ENCODE assay signal across 17 cellular contexts in the genomic region with DNA sequence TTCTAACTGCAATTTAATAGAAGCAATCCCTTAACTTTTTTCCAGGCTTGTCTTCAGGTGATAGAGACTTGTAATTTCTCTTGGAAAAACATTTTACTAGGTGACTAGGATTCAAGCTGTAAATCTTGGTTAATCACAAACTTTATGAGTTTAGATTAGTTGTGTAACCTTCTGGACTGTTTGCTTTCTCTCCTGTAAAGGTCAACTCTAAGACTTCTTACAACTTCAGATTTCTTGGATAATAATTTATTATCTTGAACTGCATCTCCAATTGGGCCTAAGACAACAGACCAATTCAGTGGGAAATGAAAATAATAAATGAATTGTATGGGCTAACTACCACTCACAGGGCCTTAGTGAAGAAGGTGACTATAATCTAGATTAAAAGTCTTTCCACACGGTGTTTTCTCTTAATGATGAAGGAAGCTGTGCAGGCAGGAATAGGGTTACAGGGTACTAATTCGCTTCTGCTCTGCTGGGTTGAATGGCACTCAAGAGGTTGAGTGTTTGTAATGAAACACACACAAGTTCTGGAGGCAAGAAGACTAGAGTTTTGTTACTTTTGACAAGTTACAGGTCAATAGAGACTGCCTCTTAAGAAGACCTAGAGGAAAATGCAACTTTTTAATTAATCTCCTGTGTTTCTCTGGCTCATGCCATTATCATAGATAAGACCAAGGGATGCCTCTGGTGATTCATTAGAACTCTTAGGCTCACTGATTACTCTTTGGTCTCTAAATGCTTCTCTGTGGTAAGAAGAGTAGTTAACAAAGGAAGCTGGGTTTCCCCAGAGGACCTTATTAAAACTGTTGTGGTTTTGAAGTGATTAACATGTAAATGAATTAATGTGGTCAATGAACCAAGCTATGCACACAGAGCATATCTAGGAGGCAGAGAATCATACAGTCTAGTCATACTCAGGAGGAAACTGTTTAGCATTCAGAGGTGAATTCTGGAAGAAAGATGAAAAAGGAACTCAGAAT. TPM values are rescaled to one million over a fixed set of nuclear protein-coding genes. Genes with fewer than 3 reads are reported as not detected.
A peak's percentile ranks its signal among the peaks of the same experiment; 100 is the strongest.
DNase-seq lines count a peak whose midpoint lies in the region; ATAC-seq, FAIRE-seq and TF ChIP-seq lines count a peak whose summit lies in the region.
"Had no signal": no experiment of that assay in that cellular context is flagged by ENCODE, and none has a peak within 500 bp of the region (broad histone marks: within the 10 kb centered on the region; RNA-seq: fewer than 3 reads in every experiment).

No MANE protein-coding gene starts in this region.

- FAIRE-seq in GM12878 (lab: Jason Lieb, UNC), result no peak
- FAIRE-seq: A549, HTR-8/SVneo had no signal

- H3K4me1 ChIP-seq in Karpas-422 (ENCODE audit: low read length) (peaks cover 51% of the 10 kb centered on the region), GM12878 (ENCODE audit: control insufficient read depth, insufficient read depth, low read length) (no peaks in the 10 kb centered on the region), prostate gland (replicated peaks) (no peaks in the 10 kb centered on the region)
- H3K4me1 ChIP-seq: A549, ascending aorta, suprapubic skin had no signal

- SMC1A ChIA-PET in GM12878 (lab: Charles Lee; ENCODE audit: uncharacterized antibody, unreplicated experiment), result no interaction called here

- no peaks in the 10 kb centered on the region; the same call in 1 of the 2 replicates for H3K36me3 ChIP-seq in Karpas-422 (ENCODE audit: insufficient read depth, low read length)
- H3K36me3 ChIP-seq in GM12878 (ENCODE audit: control insufficient read depth in 2 of 2, insufficient read depth in 2 of 2, low read length in 1 of 2), result no peaks in the 10 kb centered on the region
- no peaks in the 10 kb centered on the region for H3K36me3 ChIP-seq in prostate gland
- H3K36me3 ChIP-seq: ascending aorta, neutrophil, suprapubic skin had no signal

- H3K4me2 ChIP-seq in Karpas-422 (ENCODE audit: low read depth, low read length, poor library complexity, severe bottlenecking), result peak overlapping the region; percentile 76
- no peak overlapping the region for H3K4me2 ChIP-seq in GM12878 (ENCODE audit: control insufficient read depth, insufficient read depth)
- H3K4me2 ChIP-seq: A549 had no signal

- no peaks in the 10 kb centered on the region for H3K9me2 ChIP-seq in Karpas-422 (replicated peaks; ENCODE audit: insufficient read depth, low read length)

- CTCF ChIA-PET in GM12878 (lab: Yijun Ruan, JAX), result no interaction called here

- no peak overlapping the region for H2AFZ ChIP-seq in Karpas-422 (ENCODE audit: low read length)
- H2AFZ ChIP-seq in GM12878 (ENCODE audit: control insufficient read depth, low read depth, low read length), result no peak overlapping the region

- no TSS peak for BruUV-seq in GM12878 (replicated peaks; lab: Mats Ljungman, UMichigan)

- intact Hi-C loops in GM12878 (cut with micrococcal nuclease; ENCODE audit: unreplicated experiment), result no loop called here
- intact Hi-C loops in prostate gland (cut with DNase I), result no loop called here
- intact Hi-C loops in left cardiac atrium (cut with DNase I), result no loop called here

- 0% methylated on average over 2 of the region's 2 CpGs for WGBS in GM12878 (ENCODE audit: insufficient coverage, insufficient replicate concordance, low lambda C conversion rate, missing lambda C conversion rate)
- 25% methylated on average over 2 of the region's 2 CpGs for WGBS in prostate gland

- peaks cover 8% of the 10 kb centered on the region for H3K9me3 ChIP-seq in Karpas-422 (ENCODE audit: low read length)
- no peaks in the 10 kb centered on the region for H3K9me3 ChIP-seq in GM12878 (replicated peaks; ENCODE audit: control insufficient read depth, insufficient read depth, low read length)
- no peaks in the 10 kb centered on the region for H3K9me3 ChIP-seq in prostate gland
- H3K9me3 ChIP-seq: ascending aorta, neutrophil, suprapubic skin had no signal

- no peak for TF ChIP-seq EP300 in GM12878 (IDR thresholded peaks at IDR 0.05; ENCODE audit: borderline replicate concordance in 1 of 2, control insufficient read depth in 1 of 2, low read depth in 2 of 2, low read length in 2 of 2)

- no peak for DNase-seq in activated CD4-positive, CD25-positive, alpha-beta regulatory T cell (lab: John Stamatoyannopoulos, UW)
- DNase-seq in Karpas-422 (peak; percentile 96), GM12878 (ENCODE audit: low read depth, low spot score) (no peak), prostate gland (ENCODE audit: low spot score) (no peak), left cardiac atrium (no peak), NCI-H1105 (lab: John Stamatoyannopoulos, UW) (no peak)
- DNase-seq: cortex of kidney had no signal

- H4K20me1 ChIP-seq in Karpas-422 (ENCODE audit: insufficient read depth, low read depth, low read length) (peaks cover 9% of the 10 kb centered on the region; the same call in 1 of the 2 replicates), GM12878 (ENCODE audit: control insufficient read depth, insufficient read depth) (no peaks in the 10 kb centered on the region)

- no peaks in the 10 kb centered on the region for H3K79me2 ChIP-seq in Karpas-422 (ENCODE audit: low read length)
- no peaks in the 10 kb centered on the region for H3K79me2 ChIP-seq in GM12878 (ENCODE audit: control insufficient read depth, insufficient read depth, low read length)

- H3K9ac ChIP-seq in Karpas-422 (ENCODE audit: low read length), result no peak overlapping the region
- H3K9ac ChIP-seq in GM12878 (ENCODE audit: control insufficient read depth, insufficient read depth, low read length), result no peak overlapping the region

- peaks cover 13% of the 10 kb centered on the region; the same call in 1 of the 2 replicates for H3K27me3 ChIP-seq in Karpas-422 (ENCODE audit: low read length)
- H3K27me3 ChIP-seq in GM12878 (replicated peaks in 1 of 2; ENCODE audit: control insufficient read depth in 2 of 2, insufficient read depth in 2 of 2, low read length in 1 of 2), result no peaks in the 10 kb centered on the region
- H3K27me3 ChIP-seq in prostate gland (replicated peaks; ENCODE audit: insufficient read depth), result no peaks in the 10 kb centered on the region
- H3K27me3 ChIP-seq: ascending aorta, suprapubic skin had no signal

- H3K4me3 ChIP-seq in Karpas-422 (ENCODE audit: low read length), result peak overlapping the region; percentile 49
- H3K4me3 ChIP-seq in GM12878, result no peak overlapping the region
- no peak overlapping the region for H3K4me3 ChIP-seq in prostate gland
- H3K4me3 ChIP-seq: A549, ascending aorta, skin epidermis, suprapubic skin had no signal

- H3K27ac ChIP-seq in Karpas-422 (ENCODE audit: low read length) (peak overlapping the region; percentile 87), GM12878 (ENCODE audit: control insufficient read depth, insufficient read depth) (no peak overlapping the region), prostate gland (peak overlapping the region; percentile 5 to 33)
- H3K27ac ChIP-seq: A549, ascending aorta, neutrophil, skin epidermis, suprapubic skin had no signal

- POLR2A ChIA-PET in GM12878 (lab: Charles Lee), result no interaction called here

- peak; percentile 97 to 99 for ATAC-seq in activated CD4-positive, CD25-positive, alpha-beta regulatory T cell treated with anti-CD3 and anti-CD28 coated beads, Interleukin-2, amount 50 U/mL, for 24 hours
- peak; percentile 48 for ATAC-seq in GM12878
- no peak for ATAC-seq in HG03565 (IDR thresholded peaks at IDR 0.05; ENCODE audit: unreplicated experiment)
- no peak for ATAC-seq in left cardiac atrium
- ATAC-seq: A549, esophagus mucosa had no signal

- TF ChIP-seq RAD21 in GM12878 (IDR thresholded peaks at IDR 0.05; ENCODE audit: insufficient read depth, low read depth, low read length), result no peak

- in situ Hi-C loops in GM12878 (cut with MboI), result no loop called here

- TF ChIP-seq CTCF in GM12878 (IDR thresholded peaks at IDR 0.05 in 2 of 3, conservative IDR thresholded peaks at IDR 0.05 in 1 of 3; ENCODE audit: control insufficient read depth in 2 of 3, extremely low read depth in 1 of 3, insufficient read depth in 1 of 3, low read depth in 3 of 3, low read length in 3 of 3), result no peak
- TF ChIP-seq CTCF in prostate gland (IDR thresholded peaks at IDR 0.05), result no peak

- TF ChIP-seq POLR2A in GM12878 (IDR thresholded peaks at IDR 0.05; ENCODE audit: low read depth, low read length), result no peak
- TF ChIP-seq POLR2A in prostate gland (IDR thresholded peaks at IDR 0.05), result no peak

- RAD21 ChIA-PET in GM12878 (lab: Charles Lee; ENCODE audit: unreplicated experiment), result no interaction called here

RNA-seq across cellular contexts. Expression of a gene that starts 30.0 kb away (rescaled TPM):
- not detected in 2 replicates for total RNA-seq in Karpas-422 (2014; rRNA removed; shearing (Covaris generic); ENCODE audit: low replicate concordance)
- total RNA-seq in GM12878 (2013; cell fraction: nucleolus; rRNA removed), result not detected in 2 replicates
- total RNA-seq in GM12878 (2014; rRNA removed), result not detected in 2 replicates
- not detected in 2 replicates for total RNA-seq in GM12878 (2014; rRNA removed; fragmentation: Illumina TruSeq; extraction: Trizol)
- total RNA-seq in GM12878 (2021), result not detected in 2 replicates
- not detected for polyA plus RNA-seq in GM12878 (2011; ENCODE audit: low read depth)
- not detected in 2 replicates for polyA plus RNA-seq in GM12878 (2011; rRNA removed)
- not detected in 2 replicates for polyA plus RNA-seq in GM12878 (2011; cell fraction: cytosol; rRNA removed)
- polyA plus RNA-seq in GM12878 (2011; cell fraction: nucleus; rRNA removed), result not detected in 2 replicates
- not detected in 2 replicates for polyA plus RNA-seq in GM12878 (2012)
- polyA plus RNA-seq in GM12878 (2014; fragmentation: Illumina TruSeq; extraction: Trizol), result not detected in 2 replicates
- polyA plus RNA-seq in GM12878 (2014; fragmentation: Nextera tagmentation; extraction: Ambion mirVana), result not detected
- not detected in 2 replicates for polyA plus RNA-seq in GM12878 (2014; rRNA removed)
- not detected for polyA plus RNA-seq in GM12878 (2016; fragmentation: Nextera tagmentation; extraction: Ambion mirVana)
- not detected in 2 replicates for polyA minus RNA-seq in GM12878 (2011; rRNA and poly(A)+ RNA removed)
- polyA minus RNA-seq in GM12878 (2011; cell fraction: cytosol; rRNA and poly(A)+ RNA removed), result not detected in 2 replicates
- polyA minus RNA-seq in GM12878 (2011; cell fraction: nucleus; rRNA and poly(A)+ RNA removed), result not detected in 2 replicates
- total RNA-seq in prostate gland, result not detected
- not detected for total RNA-seq in left cardiac atrium
- total RNA-seq: ascending aorta, esophagus mucosa, liver, suprapubic skin had no signal
- polyA plus RNA-seq: A549, liver had no signal

RNA-seq across cellular contexts. Expression of a gene that starts 50.0 kb away (rescaled TPM):
- not detected in 2 replicates for total RNA-seq in Karpas-422 (2014; rRNA removed; shearing (Covaris generic); ENCODE audit: low replicate concordance)
- not detected in 2 replicates for total RNA-seq in GM12878 (2013; cell fraction: nucleolus; rRNA removed)
- total RNA-seq in GM12878 (2014; rRNA removed) (not detected in 2 replicates), GM12878 (2014; rRNA removed; fragmentation: Illumina TruSeq; extraction: Trizol) (not detected in 2 replicates), GM12878 (2021) (not detected in 2 replicates), prostate gland (not detected), left cardiac atrium (not detected)
- not detected for polyA plus RNA-seq in GM12878 (2011; ENCODE audit: low read depth)
- polyA plus RNA-seq in GM12878 (2011; rRNA removed) (not detected in 2 replicates), GM12878 (2014; fragmentation: Illumina TruSeq; extraction: Trizol) (not detected in 2 replicates), GM12878 (2014; fragmentation: Nextera tagmentation; extraction: Ambion mirVana) (not detected), GM12878 (2014; rRNA removed) (not detected in 2 replicates), GM12878 (2016; fragmentation: Nextera tagmentation; extraction: Ambion mirVana) (not detected)
- not detected in 2 replicates for polyA plus RNA-seq in GM12878 (2011; cell fraction: cytosol; rRNA removed)
- 0.10 TPM in 1 of 2 replicates, not detected in the other for polyA plus RNA-seq in GM12878 (2011; cell fraction: nucleus; rRNA removed)
- polyA plus RNA-seq in GM12878 (2012), result not detected in 2 replicates
- polyA minus RNA-seq in GM12878 (2011; rRNA and poly(A)+ RNA removed), result not detected in 2 replicates
- not detected in 2 replicates for polyA minus RNA-seq in GM12878 (2011; cell fraction: cytosol; rRNA and poly(A)+ RNA removed)
- polyA minus RNA-seq in GM12878 (2011; cell fraction: nucleus; rRNA and poly(A)+ RNA removed), result not detected in 2 replicates
- total RNA-seq: ascending aorta, esophagus mucosa, liver, suprapubic skin had no signal
- polyA plus RNA-seq: A549, liver had no signal

Comparison
In these comparisons a context has a peak if more than half of its experiments do, and no peak if none do; other contexts are left out.
1. ATAC-seq: peak in activated CD4-positive, CD25-positive, alpha-beta regulatory T cell treated with anti-CD3 and anti-CD28 coated beads, Interleukin-2, amount 50 U/mL, for 24 hours (2 of 2) and GM12878 (single experiment); none in HG03565 (single experiment) and left cardiac atrium (0 of 2).